In the genomic region with DNA sequence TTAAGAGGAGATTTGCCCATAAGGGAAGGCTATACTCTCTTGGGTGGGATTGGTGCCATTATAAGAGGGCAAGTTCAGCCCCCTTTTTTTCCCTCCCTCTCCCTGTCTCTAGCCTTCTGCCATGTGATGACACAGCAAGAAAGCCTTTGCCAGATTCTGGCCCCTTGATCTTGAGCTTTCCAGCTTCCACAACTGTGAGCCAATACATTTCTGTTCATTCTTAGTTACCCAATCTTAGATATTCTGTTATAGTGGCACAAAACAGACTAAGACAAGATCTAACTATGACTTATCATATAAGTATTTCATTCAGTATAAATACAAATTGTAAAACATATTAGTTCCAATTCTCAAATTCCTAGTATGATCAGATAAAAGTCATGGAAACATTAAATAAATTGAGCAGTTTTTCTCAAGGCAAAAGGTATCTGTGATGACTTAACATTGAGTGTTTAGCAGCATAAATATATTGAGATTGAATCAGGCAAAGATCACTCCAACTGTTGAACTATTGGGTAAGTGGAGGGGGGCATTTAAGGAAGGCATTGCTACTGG, we compare ENCODE assay signal across 21 cellular contexts.
DNase-seq lines count a peak whose midpoint lies in the region; ATAC-seq and TF ChIP-seq lines count a peak whose summit lies in the region.
"Had no signal": no experiment of that assay in that cellular context is flagged by ENCODE, and none has a peak within 500 bp of the region (broad histone marks: within the 10 kb centered on the region; RNA-seq: fewer than 3 reads in every experiment).

No MANE protein-coding gene starts in this region.

- H4K20me1 ChIP-seq in IMR-90 (ENCODE audit: insufficient read depth, low read length): no peaks in the 10 kb centered on the region

- H2AK9ac ChIP-seq in IMR-90 (replicated peaks; ENCODE audit: low read depth, low read length, poor library complexity): no peak overlapping the region

- H3K9ac ChIP-seq in IMR-90 (ENCODE audit: low read depth, low read length): no peak overlapping the region
- H3K9ac ChIP-seq: KMS-11 had no signal

- no peaks in the 10 kb centered on the region for H3K9me3 ChIP-seq in IMR-90 (ENCODE audit: control insufficient read depth, insufficient read depth, low read length)
- H3K9me3 ChIP-seq: A549 had no signal

- no peak overlapping the region for H2BK15ac ChIP-seq in IMR-90 (ENCODE audit: low read depth, low read length)

- H3K27me3 ChIP-seq in IMR-90 (ENCODE audit: control insufficient read depth, insufficient read depth, low read length): no peaks in the 10 kb centered on the region

- H2BK5ac ChIP-seq in IMR-90 (ENCODE audit: low read depth, low read length, poor library complexity, severe bottlenecking): no peak overlapping the region

- H3K4ac ChIP-seq in IMR-90 (ENCODE audit: low read depth, low read length): no peak overlapping the region

- H3K56ac ChIP-seq in IMR-90 (ENCODE audit: extremely low read depth, insufficient read depth, low read length): no peak overlapping the region

- intact Hi-C loops in IMR-90 (cut with micrococcal nuclease): loop anchor here (5.0 kb wide), 1 partner anchor 53 kb away; no protein-coding TSS in a partner anchor

- no peak overlapping the region for H4K91ac ChIP-seq in IMR-90 (ENCODE audit: insufficient read depth, low read depth, low read length)

- H3K9me1 ChIP-seq in IMR-90 (ENCODE audit: insufficient read depth, low read length): no peaks in the 10 kb centered on the region

- DNase-seq in AG10803 (ENCODE audit: low read depth) (peak; percentile 16), ELR (ENCODE audit: low read depth) (peak; percentile 70), IMR-90 (peak; percentile 10), fibroblast of pulmonary artery (ENCODE audit: low read depth) (peak; percentile 49), GM13976 (ENCODE audit: low spot score) (no peak), T-helper 1 cell (no peak)
- DNase-seq: C1 segment of cervical spinal cord; CD4-positive, CD25-positive, alpha-beta regulatory T cell; CD8-positive, alpha-beta memory T cell; COR-L47; DMS 273 treated with DMSO at 0.1 percent for 48 hours; DMS53; DND-41; GF-D8; GOT3; H7 had no signal

- CTCF ChIA-PET in IMR-90 (lab: Yijun Ruan, JAX): interaction anchor here (0.9 to 2.1 kb wide), 2 partner anchors 12 to 14 kb away, joined by 3 to 12 read pairs; no protein-coding TSS in a partner anchor

- POLR2A ChIA-PET in IMR-90 (lab: Charles Lee; ENCODE audit: unreplicated experiment): no interaction called here

- no peak overlapping the region for H4K5ac ChIP-seq in IMR-90 (ENCODE audit: low read depth, low read length)

- no peak overlapping the region for H2AFZ ChIP-seq in IMR-90 (replicated peaks; ENCODE audit: low read length, poor library complexity)

- no peak overlapping the region for H3K18ac ChIP-seq in IMR-90 (ENCODE audit: low read depth, low read length)

- no peak for TF ChIP-seq RAD21 in IMR-90 (IDR thresholded peaks at IDR 0.05; ENCODE audit: low read length)

- BruUV-seq in IMR-90 (replicated peaks; lab: Mats Ljungman, UMichigan): no TSS peak

- no peak overlapping the region for H4K8ac ChIP-seq in IMR-90 (ENCODE audit: low read depth in 2 of 2, low read length in 2 of 2)

- no peak for TF ChIP-seq POLR2A in IMR-90 (IDR thresholded peaks at IDR 0.05; ENCODE audit: low read depth, low read length)

- H3K36me3 ChIP-seq in IMR-90 (ENCODE audit: control insufficient read depth, insufficient read depth, low read length): no peaks in the 10 kb centered on the region

- no peak overlapping the region for H2AK5ac ChIP-seq in IMR-90 (ENCODE audit: low read depth, low read length)

- no peaks in the 10 kb centered on the region for H3K4me1 ChIP-seq in IMR-90 (ENCODE audit: control insufficient read depth, insufficient read depth, low read length)
- H3K4me1 ChIP-seq: A549 had no signal

- H3K23ac ChIP-seq in IMR-90 (ENCODE audit: low read depth, low read length): no peak overlapping the region

- no peak overlapping the region for H3K27ac ChIP-seq in IMR-90 (ENCODE audit: insufficient read depth, low read length)
- H3K27ac ChIP-seq: 22Rv1, A549, KMS-11 had no signal

- no peak overlapping the region for H3K14ac ChIP-seq in IMR-90 (replicated peaks; ENCODE audit: low read depth, low read length)

- H2BK120ac ChIP-seq in IMR-90 (ENCODE audit: low read depth, low read length): no peak overlapping the region

- H3K4me2 ChIP-seq in IMR-90 (ENCODE audit: low read depth, low read length): no peak overlapping the region
- H3K4me2 ChIP-seq: A549, KMS-11 had no signal

- ATAC-seq in IMR-90 (ENCODE audit: low read depth) (peak; percentile 60), HG02852 (IDR thresholded peaks at IDR 0.05; ENCODE audit: unreplicated experiment) (no peak)
- ATAC-seq: A549, HCT116 had no signal

- dilution Hi-C loops in IMR-90 (cut with HindIII; ENCODE audit: low sequenced_read_pairs, unreplicated experiment): no loop called here

- no peak overlapping the region for H2BK20ac ChIP-seq in IMR-90 (ENCODE audit: low read depth, low read length)

- in situ Hi-C loops in IMR-90 (cut with MboI; ENCODE audit: low sequenced_read_pairs) (no loop called here), GM13976 (cut with MboI; ENCODE audit: low sequenced_read_pairs, unreplicated experiment) (no loop called here)

- no peaks in the 10 kb centered on the region for H3K79me1 ChIP-seq in IMR-90 (ENCODE audit: low read depth in 1 of 2, low read length in 2 of 2)

- no peak for TF ChIP-seq CTCF in AG10803 (conservative IDR thresholded peaks at IDR 0.05; ENCODE audit: low read length)
- no peak for TF ChIP-seq CTCF in IMR-90 (conservative IDR thresholded peaks at IDR 0.05; ENCODE audit: low read depth, low read length)
- no peak for TF ChIP-seq CTCF in fibroblast of pulmonary artery (IDR thresholded peaks at IDR 0.05; ENCODE audit: low read length, missing control alignments)
- TF ChIP-seq CTCF in GM13976 (IDR thresholded peaks at IDR 0.05; ENCODE audit: borderline replicate concordance, control extremely low read depth, extremely low read depth, insufficient read depth, missing control alignments): no peak

- H3K4me3 ChIP-seq in AG10803 (ENCODE audit: low read length) (no peak overlapping the region), IMR-90 (ENCODE audit: insufficient read depth, low read depth, low read length) (no peak overlapping the region), fibroblast of pulmonary artery (replicated peaks; ENCODE audit: low read depth, low read length) (no peak overlapping the region)
- H3K4me3 ChIP-seq: A549 had no signal

TF ChIP-seq in IMR-90, 13 proteins besides CTCF, POLR2A, EP300 and RAD21:
- TF ChIP-seq NFE2L2 (IDR thresholded peaks at IDR 0.05; ENCODE audit: low read depth, low read length) (no peak), CHD1 (IDR thresholded peaks at IDR 0.05; ENCODE audit: low read depth, low read length) (no peak), MXI1 (IDR thresholded peaks at IDR 0.05; ENCODE audit: borderline replicate concordance, low read depth, low read length) (no peak), RCOR1 (IDR thresholded peaks at IDR 0.05; ENCODE audit: insufficient replicate concordance, low read length) (no peak), MAZ (IDR thresholded peaks at IDR 0.05; ENCODE audit: borderline replicate concordance, low read depth, low read length) (no peak), BHLHE40 (IDR thresholded peaks at IDR 0.05; ENCODE audit: low read depth, low read length) (no peak), FOS (IDR thresholded peaks at IDR 0.05; ENCODE audit: low read depth, low read length) (no peak), ELK1 (IDR thresholded peaks at IDR 0.05; ENCODE audit: borderline replicate concordance, low read depth, low read length) (no peak), MAFK (IDR thresholded peaks at IDR 0.05; ENCODE audit: low read depth, low read length) (no peak), USF2 (IDR thresholded peaks at IDR 0.05; ENCODE audit: low read depth, low read length) (no peak)

Comparison
In these comparisons a context has a peak if more than half of its experiments do, and no peak if none do; other contexts are left out.
1. DNase-seq: peak in AG10803 (single experiment), ELR (single experiment), IMR-90 (single experiment) and fibroblast of pulmonary artery (single experiment); none in GM13976 (single experiment) and T-helper 1 cell (0 of 5).